Comparison of ENCODE assay signal across 13 cellular contexts in genomic region chr7:139739863-139740597, GRCh38. TPM values are rescaled to one million over a fixed set of nuclear protein-coding genes. Genes with fewer than 3 reads are reported as not detected.
DNase-seq lines count a peak whose midpoint lies in the region; ATAC-seq, FAIRE-seq and TF ChIP-seq lines count a peak whose summit lies in the region.
"Had no signal": no experiment of that assay in that cellular context is flagged by ENCODE, and none has a peak within 500 bp of the region (broad histone marks: within the 10 kb centered on the region; RNA-seq: fewer than 3 reads in every experiment).

No MANE protein-coding gene starts in this region.

- H3K27ac Mint-ChIP-seq in progenitor cell of endocrine pancreas = peak overlapping the region; percentile 40

- H3K36me3 ChIP-seq in Peyer's patch = no peaks in the 10 kb centered on the region
- peaks cover 0 to 18% (median 0%) of the 10 kb centered on the region in 9 donors for H3K36me3 ChIP-seq in heart right ventricle

- H3K27me3 Mint-ChIP-seq in progenitor cell of endocrine pancreas = no peaks in the 10 kb centered on the region

- H3K4me3 ChIP-seq in Peyer's patch (no peak overlapping the region), heart right ventricle (no peak overlapping the region)

- no peak for TF ChIP-seq CTCF in Peyer's patch (IDR thresholded peaks at IDR 0.05)
- TF ChIP-seq CTCF in heart right ventricle (IDR thresholded peaks at IDR 0.05) = no peak
- TF ChIP-seq CTCF in progenitor cell of endocrine pancreas (IDR thresholded peaks at IDR 0.05; ENCODE audit: unreplicated experiment) = no peak

- peaks cover 53% of the 10 kb centered on the region for H3K4me1 Mint-ChIP-seq in progenitor cell of endocrine pancreas (ENCODE audit: low read depth)

- FAIRE-seq in frontal cortex (lab: Jason Lieb, UNC) = no peak
- FAIRE-seq: G401.6, HTR-8/SVneo had no signal

- H3K4me1 ChIP-seq in Peyer's patch (peaks cover 0 to 38% (median 5%) of the 10 kb centered on the region in 4 donors), heart right ventricle (peaks cover 45 to 100% (median 99%) of the 10 kb centered on the region in 9 donors)

- H3K27me3 ChIP-seq in Peyer's patch (no peaks in the 10 kb centered on the region), heart right ventricle (no peaks in the 10 kb centered on the region)

- H3K36me3 Mint-ChIP-seq in progenitor cell of endocrine pancreas (ENCODE audit: insufficient read depth) = peaks cover 12% of the 10 kb centered on the region

- intact Hi-C loops in heart right ventricle (cut with DNase I) = loop anchor here in 4 of 10 donors (5.0 kb wide), 2 partner anchors 37 to 93 kb away; partner anchors contain the start of gene HIPK2 (in 4 of the 4)

- DNase-seq in NCI-H1105 (lab: John Stamatoyannopoulos, UW) (peak; percentile 50), Peyer's patch (peak in 2 of 3 donors; percentile 58 to 63), heart right ventricle (peak; percentile 49 to 54), progenitor cell of endocrine pancreas (ENCODE audit: low spot score, unreplicated experiment) (no peak), activated gamma-delta T cell (lab: John Stamatoyannopoulos, UW) (no peak), frontal cortex (ENCODE audit: low spot score in 2 of 2) (no peak)
- DNase-seq: activated CD4-positive, alpha-beta T cell treated with anti-CD3 and anti-CD28 coated beads, Interleukin-2, amount 50 U/mL, for 4 hours; cortex of kidney; immature natural killer cell had no signal

- WGBS in heart right ventricle, 2 donors = 52 to 72% methylated on average over 17 of the region's 17 CpGs

- ATAC-seq in heart right ventricle (peak in 7 of 8 donors; percentile 12 to 63 (median 47)), GM21515 (IDR thresholded peaks at IDR 0.05; ENCODE audit: unreplicated experiment) (no peak), GM21717 (IDR thresholded peaks at IDR 0.05; ENCODE audit: unreplicated experiment) (no peak)

- H3K27ac ChIP-seq in Peyer's patch (peak overlapping the region in 2 of 4 donors; percentile 63 to 83), heart right ventricle (peak overlapping the region; percentile 21 to 92 (median 78))

- H3K4me3 Mint-ChIP-seq in progenitor cell of endocrine pancreas (ENCODE audit: low read depth) = no peak overlapping the region
- H3K4me3 Mint-ChIP-seq: immature natural killer cell had no signal

- TF ChIP-seq POLR2A in Peyer's patch (IDR thresholded peaks at IDR 0.05) = no peak

- no peaks in the 10 kb centered on the region for H3K9me3 Mint-ChIP-seq in progenitor cell of endocrine pancreas (ENCODE audit: low read depth)
- H3K9me3 Mint-ChIP-seq: immature natural killer cell had no signal

- H3K9me3 ChIP-seq in Peyer's patch (no peaks in the 10 kb centered on the region), heart right ventricle (no peaks in the 10 kb centered on the region)

RNA-seq across cellular contexts. Expression of gene HIPK2, which starts 37.8 kb away (rescaled TPM):
- total RNA-seq in Peyer's patch (10 to 100 TPM; 16.6 to 60.2 (median 35.1) TPM), heart right ventricle (100 to 1,000 TPM in 9 of 10 donors, 10 to 100 TPM in 1; 99.4 to 203 (median 136) TPM), progenitor cell of endocrine pancreas (136 and 146 TPM in 2 replicates), frontal cortex (10.2 TPM)
- 10 to 100 TPM; 19.7 to 29.3 TPM for polyA plus RNA-seq in heart right ventricle

Comparison
In these comparisons a context has a peak if more than half of its experiments do, and no peak if none do; other contexts are left out.
1. DNase-seq: peak in NCI-H1105 (single experiment), Peyer's patch (2 of 3) and heart right ventricle (2 of 2); none in progenitor cell of endocrine pancreas (single experiment), activated gamma-delta T cell (single experiment) and frontal cortex (0 of 2).
2. ATAC-seq: peak in heart right ventricle (7 of 8); none in GM21515 (single experiment) and GM21717 (single experiment).